Comparison of ENCODE assay signal across 9 cellular contexts in genomic region chr22:32411388-32411787, GRCh38. TPM values are rescaled to one million over a fixed set of nuclear protein-coding genes. Genes with fewer than 3 reads are reported as not detected.
DNase-seq lines count a peak whose midpoint lies in the region; ATAC-seq lines count a peak whose summit lies in the region.
"Had no signal": no experiment of that assay in that cellular context is flagged by ENCODE, and none has a peak within 500 bp of the region (broad histone marks: within the 10 kb centered on the region; RNA-seq: fewer than 3 reads in every experiment).

No MANE protein-coding gene starts in this region.

- no peak overlapping the region for H3K4ac ChIP-seq in mesendoderm (ENCODE audit: low read depth, low read length)

- no peak overlapping the region for H2AK5ac ChIP-seq in mesendoderm (ENCODE audit: low read length)

- H3K27me3 ChIP-seq in NT2/D1 (ENCODE audit: insufficient read depth, insufficient read length): no peaks in the 10 kb centered on the region
- H3K27me3 ChIP-seq in mesendoderm (ENCODE audit: insufficient read depth, low read length, poor library complexity): no peaks in the 10 kb centered on the region

- H3K36me3 ChIP-seq in NT2/D1 (ENCODE audit: insufficient read depth, insufficient read length, low read length) (peaks cover 42% of the 10 kb centered on the region), mesendoderm (ENCODE audit: control insufficient read depth, insufficient read depth, low read length) (peaks cover 15% of the 10 kb centered on the region), urinary bladder (ENCODE audit: insufficient read depth) (peaks cover 2% of the 10 kb centered on the region)

- CTCF ChIA-PET in activated CD4-positive, alpha-beta T cell treated with anti-CD3 and anti-CD28 coated beads for 36 hours (lab: Charles Lee): interaction anchor here (0.6 to 2.7 kb wide), 7 partner anchors 12 to 441 kb away, joined by 3 to 11 read pairs (median 6); partner anchors contain the start of gene FBXO7

- no peaks in the 10 kb centered on the region for H3K27me3 Mint-ChIP-seq in activated CD4-positive, alpha-beta T cell treated with anti-CD3 and anti-CD28 coated beads for 36 hours
- no peaks in the 10 kb centered on the region for H3K27me3 Mint-ChIP-seq in central memory CD8-positive, alpha-beta T cell

- no peaks in the 10 kb centered on the region for H3K9me3 ChIP-seq in NT2/D1 (ENCODE audit: insufficient read depth, low read length)

- H3K79me2 ChIP-seq in mesendoderm (ENCODE audit: control insufficient read depth, insufficient read depth, low read length): peaks cover 22% of the 10 kb centered on the region

- peaks cover 41% of the 10 kb centered on the region for H3K4me1 Mint-ChIP-seq in activated CD4-positive, alpha-beta T cell treated with anti-CD3 and anti-CD28 coated beads for 36 hours
- H3K4me1 Mint-ChIP-seq in central memory CD8-positive, alpha-beta T cell: peaks cover 42% of the 10 kb centered on the region

- no peak overlapping the region for H4K8ac ChIP-seq in mesendoderm (ENCODE audit: low read depth, low read length)

- no peak overlapping the region for H4K5ac ChIP-seq in mesendoderm (ENCODE audit: low read length)

- peaks cover 18% of the 10 kb centered on the region for H3K79me1 ChIP-seq in mesendoderm (ENCODE audit: low read length)

- peak overlapping the region; percentile 90 for H3K56ac ChIP-seq in mesendoderm (ENCODE audit: low read length)

- no peak overlapping the region for H2BK120ac ChIP-seq in mesendoderm (ENCODE audit: low read depth, low read length)

- peak overlapping the region; percentile 15 for H3K23ac ChIP-seq in mesendoderm (ENCODE audit: low read length)

- no peak for DNase-seq in activated CD4-positive, alpha-beta T cell treated with anti-CD3 and anti-CD28 coated beads for 36 hours
- DNase-seq in activated CD4-positive, alpha-beta T cell treated with anti-CD3 and anti-CD28 coated beads for 48 hours: no peak
- DNase-seq in NT2/D1 (ENCODE audit: low read depth, low spot score): no peak
- no peak for DNase-seq in central memory CD8-positive, alpha-beta T cell (ENCODE audit: low spot score in 2 of 2)
- DNase-seq in mesendoderm: peak; percentile 44
- DNase-seq in NCI-H2227 treated with DMSO at 0.1 percent for 48 hours (lab: John Stamatoyannopoulos, UW): no peak
- DNase-seq in globus pallidus (ENCODE audit: low spot score): no peak

- peak overlapping the region; percentile 93 for H3K4me3 Mint-ChIP-seq in activated CD4-positive, alpha-beta T cell treated with anti-CD3 and anti-CD28 coated beads for 36 hours
- peak overlapping the region; percentile 95 for H3K4me3 Mint-ChIP-seq in central memory CD8-positive, alpha-beta T cell

- H3K36me3 Mint-ChIP-seq in activated CD4-positive, alpha-beta T cell treated with anti-CD3 and anti-CD28 coated beads for 36 hours (ENCODE audit: low read depth): peaks cover 28% of the 10 kb centered on the region
- peaks cover 31% of the 10 kb centered on the region for H3K36me3 Mint-ChIP-seq in central memory CD8-positive, alpha-beta T cell (ENCODE audit: insufficient read depth)

- H3K27ac ChIP-seq in mesendoderm (ENCODE audit: low read depth, low read length): no peak overlapping the region
- no peak overlapping the region for H3K27ac ChIP-seq in urinary bladder (ENCODE audit: low read depth)

- WGBS in mesendoderm (ENCODE audit: extremely low coverage, insufficient coverage, low lambda C conversion rate): no CpG with 5 or more reads among the region's 11 CpGs
- 2% methylated on average over 11 of the region's 11 CpGs for WGBS in urinary bladder

- no peak overlapping the region for H2BK5ac ChIP-seq in mesendoderm (ENCODE audit: low read length)

- POLR2A ChIA-PET in activated CD4-positive, alpha-beta T cell treated with anti-CD3 and anti-CD28 coated beads for 36 hours (lab: Charles Lee): interaction anchor here (0.5 kb wide), 1 partner anchor 12 kb away, joined by 3 read pairs; no protein-coding TSS in a partner anchor

- ATAC-seq in activated CD4-positive, alpha-beta T cell treated with anti-CD3 and anti-CD28 coated beads for 36 hours: peak; percentile 40
- peak; percentile 45 for ATAC-seq in central memory CD8-positive, alpha-beta T cell (replicated peaks; ENCODE audit: extremely low read depth, poor library complexity, severe bottlenecking)

- peak overlapping the region; percentile 43 for H3K4me2 ChIP-seq in mesendoderm (ENCODE audit: low read length)

- H3K4me3 ChIP-seq in NT2/D1 (ENCODE audit: insufficient read length, low read depth): peak overlapping the region; percentile 88
- H3K4me3 ChIP-seq in mesendoderm (ENCODE audit: low read length): peak overlapping the region; percentile 71
- H3K4me3 ChIP-seq in urinary bladder (ENCODE audit: low read depth, low read length): peak overlapping the region; percentile 94

- H3K9ac ChIP-seq in NT2/D1 (ENCODE audit: insufficient read length, low read depth) (peak overlapping the region; percentile 94), mesendoderm (ENCODE audit: low read length) (peak overlapping the region; percentile 80)

- no peaks in the 10 kb centered on the region for H3K4me1 ChIP-seq in NT2/D1 (ENCODE audit: insufficient read depth, insufficient read length)
- H3K4me1 ChIP-seq in mesendoderm (ENCODE audit: control insufficient read depth, low read depth, low read length): peaks cover 3% of the 10 kb centered on the region
- H3K4me1 ChIP-seq in urinary bladder (ENCODE audit: insufficient read depth): peaks cover 7% of the 10 kb centered on the region

- H2BK15ac ChIP-seq in mesendoderm (replicated peaks; ENCODE audit: low read depth): no peak overlapping the region

- H3K18ac ChIP-seq in mesendoderm (ENCODE audit: low read length): no peak overlapping the region

- H3K27ac Mint-ChIP-seq in activated CD4-positive, alpha-beta T cell treated with anti-CD3 and anti-CD28 coated beads for 36 hours: peak overlapping the region; percentile 95
- peak overlapping the region; percentile 93 for H3K27ac Mint-ChIP-seq in central memory CD8-positive, alpha-beta T cell (ENCODE audit: low read depth)

- no peaks in the 10 kb centered on the region for H3K9me3 Mint-ChIP-seq in activated CD4-positive, alpha-beta T cell treated with anti-CD3 and anti-CD28 coated beads for 36 hours (ENCODE audit: low read depth)
- no peaks in the 10 kb centered on the region for H3K9me3 Mint-ChIP-seq in central memory CD8-positive, alpha-beta T cell

- intact Hi-C loops in activated CD4-positive, alpha-beta T cell treated with anti-CD3 and anti-CD28 coated beads for 36 hours (cut with DNase I, micrococcal nuclease): loop anchor here in 1 of 2 experiments (5.0 kb wide), 2 partner anchors 659 to 749 kb away; partner anchors contain the start of genes DEPDC5, PISD and PRR14L

RNA-seq across cellular contexts. Expression of gene RTCB, which starts 0.7 kb away (rescaled TPM):
- 10 to 100 TPM; 60.9 to 86.3 TPM for total RNA-seq in activated CD4-positive, alpha-beta T cell treated with anti-CD3 and anti-CD28 coated beads for 36 hours
- polyA plus RNA-seq in mesendoderm (2013, experiment 1 of 2): 68.7 TPM
- 70.2 TPM for polyA plus RNA-seq in mesendoderm (2013, experiment 2 of 2)
- 69.5 TPM for total RNA-seq in urinary bladder
- 59.9 TPM for polyA plus RNA-seq in urinary bladder

RNA-seq across cellular contexts. Expression of gene BPIFC, which starts 52.9 kb away (rescaled TPM):
- not detected for total RNA-seq in activated CD4-positive, alpha-beta T cell treated with anti-CD3 and anti-CD28 coated beads for 36 hours
- not detected for polyA plus RNA-seq in mesendoderm (2013, experiment 1 of 2)
- polyA plus RNA-seq in mesendoderm (2013, experiment 2 of 2): not detected
- not detected for total RNA-seq in urinary bladder
- not detected for polyA plus RNA-seq in urinary bladder
- polyA plus RNA-seq: adipose tissue had no signal

RNA-seq across cellular contexts. Expression of gene RFPL3, which starts 53.7 kb away (rescaled TPM):
- total RNA-seq in activated CD4-positive, alpha-beta T cell treated with anti-CD3 and anti-CD28 coated beads for 36 hours: not detected
- polyA plus RNA-seq in mesendoderm (2013, experiment 1 of 2): 0.07 TPM
- polyA plus RNA-seq in mesendoderm (2013, experiment 2 of 2): 0.14 TPM
- not detected for total RNA-seq in urinary bladder
- not detected for polyA plus RNA-seq in urinary bladder
- polyA plus RNA-seq: adipose tissue had no signal
